Comparison of ENCODE assay signal across 12 cellular contexts in genomic region chrX:49058794-49059193, GRCh38. TPM values are rescaled to one million over a fixed set of nuclear protein-coding genes. Genes with fewer than 3 reads are reported as not detected.
DNase-seq lines count a peak whose midpoint lies in the region; ATAC-seq and TF ChIP-seq lines count a peak whose summit lies in the region.
"Had no signal": no experiment of that assay in that cellular context is flagged by ENCODE, and none has a peak within 500 bp of the region (broad histone marks: within the 10 kb centered on the region; RNA-seq: fewer than 3 reads in every experiment).

TSS of gene CCDC120 (plus strand) at chrX:49058999. CDS start at chrX:49062042, 3,043 bp downstream.

- no peaks in the 10 kb centered on the region for H3K4me1 ChIP-seq in ovary (ENCODE audit: insufficient read depth)

- no peak within 1 kb of the TSS for H3K27ac Mint-ChIP-seq in activated CD4-positive, alpha-beta memory T cell treated with anti-CD3 and anti-CD28 coated beads for 36 hours

- no peaks in the 10 kb centered on the region for H3K27me3 Mint-ChIP-seq in activated CD4-positive, alpha-beta memory T cell treated with anti-CD3 and anti-CD28 coated beads for 36 hours

- H3K4me3 Mint-ChIP-seq in activated CD4-positive, alpha-beta memory T cell treated with anti-CD3 and anti-CD28 coated beads for 36 hours: no peak within 1 kb of the TSS

- no peaks in the 10 kb centered on the region for H3K36me3 ChIP-seq in ovary

- CTCF ChIA-PET in activated CD4-positive, alpha-beta memory T cell treated with anti-CD3 and anti-CD28 coated beads for 36 hours (lab: Charles Lee): no interaction called here

- 45 to 62% (median 55%) methylated on average over 5 of the region's 5 CpGs for WGBS in ovary, 3 donors

- POLR2A ChIA-PET in activated CD4-positive, alpha-beta memory T cell treated with anti-CD3 and anti-CD28 coated beads for 36 hours (lab: Charles Lee): no interaction called here

- intact Hi-C loops in ovary (cut with DNase I): no loop called here
- intact Hi-C loops in activated CD4-positive, alpha-beta memory T cell treated with anti-CD3 and anti-CD28 coated beads for 36 hours (cut with micrococcal nuclease): no loop called here

- no peaks in the 10 kb centered on the region for H3K36me3 Mint-ChIP-seq in activated CD4-positive, alpha-beta memory T cell treated with anti-CD3 and anti-CD28 coated beads for 36 hours

- no peaks in the 10 kb centered on the region for H3K9me3 Mint-ChIP-seq in activated CD4-positive, alpha-beta memory T cell treated with anti-CD3 and anti-CD28 coated beads for 36 hours

- TF ChIP-seq POLR2A in ovary (IDR thresholded peaks at IDR 0.05): no peak

- H3K27ac ChIP-seq in ovary: no peak within 1 kb of the TSS
- H3K27ac ChIP-seq: BLaER1 treated with 17β-estradiol and CSF1 and Interleukin-3, amounts not matched to agents 10 nM and 100 nM had no signal

- no peak for TF ChIP-seq CTCF in ovary (IDR thresholded peaks at IDR 0.05)

- no peak for TF ChIP-seq EP300 in ovary (IDR thresholded peaks at IDR 0.05)

- H3K4me1 Mint-ChIP-seq in activated CD4-positive, alpha-beta memory T cell treated with anti-CD3 and anti-CD28 coated beads for 36 hours (ENCODE audit: low read depth): peaks cover 26% of the 10 kb centered on the region

- H3K27me3 ChIP-seq in ovary: no peaks in the 10 kb centered on the region

- ATAC-seq in GM18498 (IDR thresholded peaks at IDR 0.05; ENCODE audit: unreplicated experiment): no peak

- DNase-seq in ELF-1 (ENCODE audit: low read depth, low spot score) (peak; percentile 43), RPMI8226 (peak; percentile 26), ovary (no peak), NCI-H69 (lab: John Stamatoyannopoulos, UW) (no peak), occipital lobe (lab: John Stamatoyannopoulos, UW) (no peak)
- DNase-seq in activated CD4-positive, alpha-beta memory T cell treated with anti-CD3 and anti-CD28 coated beads for 36 hours: no peak
- DNase-seq: activated T-cell treated with anti-CD3 and anti-CD28 coated beads, Interleukin-2, amount 50 U/mL, for 1 hour; KG1; NCI-H524 treated with DMSO at 0.1 percent for 48 hours had no signal

- H3K4me3 ChIP-seq in iPS-11a (ENCODE audit: low read depth, low read length) (peak within 1 kb of the TSS; percentile 57), ovary (peak within 1 kb of the TSS; percentile 13)
- H3K4me3 ChIP-seq: BLaER1 treated with 17β-estradiol and CSF1 and Interleukin-3, amounts not matched to agents 10 nM and 100 nM had no signal

- H3K9me3 ChIP-seq in ovary: no peaks in the 10 kb centered on the region

RNA-seq across cellular contexts. Expression of gene CCDC120, which starts in this region (rescaled TPM):
- 10 to 100 TPM in 3 of 7 donors, 1 to 10 TPM in 4; 3.3 to 11.2 (median 9.9) TPM for total RNA-seq in ovary
- polyA plus RNA-seq in ovary: 1 to 10 TPM; 3.8 to 4.6 TPM
- total RNA-seq in activated CD4-positive, alpha-beta memory T cell treated with anti-CD3 and anti-CD28 coated beads for 36 hours: 1 to 10 TPM; 2.7 to 3.6 TPM
- total RNA-seq in occipital lobe: 2.0 TPM

Comparison
In these comparisons a context has a peak if more than half of its experiments do, and no peak if none do; other contexts are left out.
1. DNase-seq: peak in ELF-1 (single experiment) and RPMI8226 (single experiment); none in ovary (0 of 5), NCI-H69 (single experiment), activated CD4-positive, alpha-beta memory T cell treated with anti-CD3 and anti-CD28 coated beads for 36 hours (single experiment) and occipital lobe (single experiment).